In the genomic region with DNA sequence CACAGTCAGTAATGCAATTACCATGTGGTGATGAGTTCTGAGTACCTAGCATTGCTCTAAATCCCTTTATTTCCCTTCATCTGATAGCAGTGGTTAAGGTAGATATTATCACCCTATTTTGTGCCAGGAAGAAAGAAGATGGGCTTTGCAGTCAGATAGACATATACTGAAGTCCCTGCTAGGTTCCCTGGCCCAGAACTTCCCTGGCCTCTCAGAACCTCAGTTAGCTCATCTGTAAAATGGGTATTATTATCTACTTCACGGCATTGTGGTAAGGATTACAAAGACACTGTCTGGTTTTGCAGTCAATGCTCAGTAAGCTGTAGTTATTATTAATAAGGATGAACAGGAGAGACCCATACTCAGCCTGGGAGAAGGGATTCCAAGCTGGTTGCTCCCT, we compare ENCODE assay signal across 3 cellular contexts.
A peak's percentile ranks its signal among the peaks of the same experiment; 100 is the strongest.
TF ChIP-seq lines count a peak whose summit lies in the region.

No MANE protein-coding gene starts in this region.

TF ChIP-seq in SK-N-SH, 30 proteins besides CTCF, POLR2A, EP300 and RAD21:
- no peak for TF ChIP-seq ELF1 (IDR thresholded peaks at IDR 0.05)
- no peak for TF ChIP-seq USF1 (IDR thresholded peaks at IDR 0.05; ENCODE audit: borderline replicate concordance, low read depth)
- no peak for TF ChIP-seq PBX3 (IDR thresholded peaks at IDR 0.05)
- TF ChIP-seq, protein P1, sequence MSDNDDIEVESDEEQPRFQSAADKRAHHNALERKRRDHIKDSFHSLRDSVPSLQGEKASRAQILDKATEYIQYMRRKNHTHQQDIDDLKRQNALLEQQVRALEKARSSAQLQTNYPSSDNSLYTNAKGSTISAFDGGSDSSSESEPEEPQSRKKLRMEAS (IDR thresholded peaks at IDR 0.05; ENCODE audit: low read depth), result no peak
- 0 out of 2 replicates have a peak, but pooled peaks have one; percentile 6 for TF ChIP-seq GATA2 (CRISPR knock-in tag; IDR thresholded peaks at IDR 0.05)
- no peak for TF ChIP-seq MEF2A (IDR thresholded peaks at IDR 0.05; ENCODE audit: borderline replicate concordance, low read depth)
- no peak for TF ChIP-seq NRF1 (IDR thresholded peaks at IDR 0.05; ENCODE audit: low read depth, low read length)
TF ChIP-seq in SK-N-SH: peak in this region for 1.

TF ChIP-seq in SK-N-SH treated with all-trans-retinoic acid at 6 μM for 48 hours, 23 proteins besides CTCF, POLR2A, EP300 and RAD21:
- TF ChIP-seq ZNF70 (CRISPR knock-in tag; IDR thresholded peaks at IDR 0.05) (no peak), GLIS3 (CRISPR knock-in tag; IDR thresholded peaks at IDR 0.05) (no peak), BACH2 (CRISPR knock-in tag; IDR thresholded peaks at IDR 0.05; ENCODE audit: borderline replicate concordance) (no peak), ZC3H10 (CRISPR knock-in tag; IDR thresholded peaks at IDR 0.05) (no peak), OSR1 (CRISPR knock-in tag; IDR thresholded peaks at IDR 0.05) (no peak), ZNF8 (CRISPR knock-in tag; IDR thresholded peaks at IDR 0.05) (no peak)
- TF ChIP-seq, protein P2, sequence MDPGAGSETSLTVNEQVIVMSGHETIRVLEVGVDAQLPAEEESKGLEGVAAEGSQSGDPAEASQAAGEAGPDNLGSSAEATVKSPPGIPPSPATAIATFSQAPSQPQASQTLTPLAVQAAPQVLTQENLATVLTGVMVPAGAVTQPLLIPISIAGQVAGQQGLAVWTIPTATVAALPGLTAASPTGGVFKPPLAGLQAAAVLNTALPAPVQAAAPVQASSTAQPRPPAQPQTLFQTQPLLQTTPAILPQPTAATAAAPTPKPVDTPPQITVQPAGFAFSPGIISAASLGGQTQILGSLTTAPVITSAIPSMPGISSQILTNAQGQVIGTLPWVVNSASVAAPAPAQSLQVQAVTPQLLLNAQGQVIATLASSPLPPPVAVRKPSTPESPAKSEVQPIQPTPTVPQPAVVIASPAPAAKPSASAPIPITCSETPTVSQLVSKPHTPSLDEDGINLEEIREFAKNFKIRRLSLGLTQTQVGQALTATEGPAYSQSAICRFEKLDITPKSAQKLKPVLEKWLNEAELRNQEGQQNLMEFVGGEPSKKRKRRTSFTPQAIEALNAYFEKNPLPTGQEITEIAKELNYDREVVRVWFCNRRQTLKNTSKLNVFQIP (CRISPR knock-in tag; IDR thresholded peaks at IDR 0.05; ENCODE audit: borderline replicate concordance, low read depth), result no peak
- TF ChIP-seq, protein P3, sequence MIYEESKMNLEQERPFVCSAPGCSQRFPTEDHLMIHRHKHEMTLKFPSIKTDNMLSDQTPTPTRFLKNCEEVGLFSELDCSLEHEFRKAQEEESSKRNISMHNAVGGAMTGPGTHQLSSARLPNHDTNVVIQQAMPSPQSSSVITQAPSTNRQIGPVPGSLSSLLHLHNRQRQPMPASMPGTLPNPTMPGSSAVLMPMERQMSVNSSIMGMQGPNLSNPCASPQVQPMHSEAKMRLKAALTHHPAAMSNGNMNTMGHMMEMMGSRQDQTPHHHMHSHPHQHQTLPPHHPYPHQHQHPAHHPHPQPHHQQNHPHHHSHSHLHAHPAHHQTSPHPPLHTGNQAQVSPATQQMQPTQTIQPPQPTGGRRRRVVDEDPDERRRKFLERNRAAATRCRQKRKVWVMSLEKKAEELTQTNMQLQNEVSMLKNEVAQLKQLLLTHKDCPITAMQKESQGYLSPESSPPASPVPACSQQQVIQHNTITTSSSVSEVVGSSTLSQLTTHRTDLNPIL (CRISPR knock-in tag; IDR thresholded peaks at IDR 0.05; ENCODE audit: low read depth), result no peak

TF ChIP-seq in H1, 55 proteins besides CTCF, POLR2A, EP300 and RAD21:
- TF ChIP-seq KDM1A (IDR thresholded peaks at IDR 0.05; ENCODE audit: borderline replicate concordance, low read length) (peak; percentile 92), HDAC2 (IDR thresholded peaks at IDR 0.05; ENCODE audit: borderline replicate concordance in 1 of 2, low read depth in 2 of 2, low read length in 2 of 2) (peak in 1 of 2 experiments; percentile 70; a peak in 1 of 4 replicates), TBP (IDR thresholded peaks at IDR 0.05; ENCODE audit: low read depth, low read length) (no peak)
